Comparison of ENCODE assay signal across 10 cellular contexts in the genomic region with DNA sequence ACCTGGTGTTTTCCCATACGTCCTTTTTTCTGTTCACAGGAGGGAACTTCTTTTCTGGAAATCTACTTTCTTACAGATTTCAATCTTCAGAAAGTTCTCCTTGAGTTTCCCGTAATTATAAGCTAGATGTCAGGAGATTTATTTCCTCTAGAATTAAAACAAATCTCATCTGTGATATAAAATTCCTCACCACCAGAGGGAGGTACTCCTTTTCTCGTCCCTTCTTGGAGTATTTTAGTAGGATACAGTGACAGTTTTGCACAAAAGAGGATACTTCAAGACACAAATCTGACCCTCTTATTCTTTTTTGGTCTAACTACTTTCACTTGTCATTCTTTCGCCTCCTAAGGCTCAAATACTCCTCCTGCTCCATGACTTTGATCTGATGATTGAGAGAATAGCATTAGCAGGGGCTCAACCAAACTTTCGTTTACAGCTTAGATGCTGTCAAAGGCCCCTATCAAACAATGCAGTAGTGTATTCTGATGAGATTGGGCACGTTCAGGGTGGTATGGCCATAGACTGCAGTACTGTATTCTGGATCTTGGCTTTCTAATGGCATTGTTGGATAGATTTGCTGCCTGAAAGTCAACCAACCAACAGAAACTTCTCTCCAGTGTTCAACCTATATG. TPM values are rescaled to one million over a fixed set of nuclear protein-coding genes. Genes with fewer than 3 reads are reported as not detected.
A peak's percentile ranks its signal among the peaks of the same experiment; 100 is the strongest.
DNase-seq lines count a peak whose midpoint lies in the region; ATAC-seq and TF ChIP-seq lines count a peak whose summit lies in the region.
"Had no signal": no experiment of that assay in that cellular context is flagged by ENCODE, and none has a peak within 500 bp of the region (broad histone marks: within the 10 kb centered on the region; RNA-seq: fewer than 3 reads in every experiment).

No MANE protein-coding gene starts in this region.

- ATAC-seq in SK-N-SH treated with all-trans-retinoic acid at 6 μM for 48 hours: peak; percentile 55; the same call in 1 of the 3 replicates
- no peak for ATAC-seq in activated naive CD4-positive, alpha-beta T cell treated with anti-CD3 and anti-CD28 coated beads, Interleukin-2, amount 50 U/mL, for 72 hours

- no peak overlapping the region for H3K4me3 ChIP-seq in AG04449 (ENCODE audit: low read depth, low read length)
- H3K4me3 ChIP-seq: lung had no signal

- DNase-seq in AG04449 (ENCODE audit: low read depth, low spot score) (no peak), H4 (ENCODE audit: low spot score) (peak; percentile 32), hepatic stellate cell (ENCODE audit: low spot score) (peak; percentile 16), activated gamma-delta T cell treated with Interleukin-2 at 50 U/mL for 16 hours (no peak), NCI-H2171 (lab: John Stamatoyannopoulos, UW) (no peak), G401 (ENCODE audit: low spot score) (no peak)
- DNase-seq in activated naive CD4-positive, alpha-beta T cell treated with anti-CD3 and anti-CD28 coated beads, Interleukin-2, amount 50 U/mL, for 72 hours (ENCODE audit: low spot score in 2 of 2): no peak
- DNase-seq: activated CD8-positive, alpha-beta memory T cell treated with anti-CD3 and anti-CD28 coated beads, Interleukin-2, amount 50 U/mL, for 4 hours had no signal

- peak; percentile 22 for TF ChIP-seq CTCF in AG04449 (IDR thresholded peaks at IDR 0.05; ENCODE audit: insufficient read depth, low read length, missing control alignments)

- peaks cover 0 to 2% of the 10 kb centered on the region in 2 donors for H3K36me3 Mint-ChIP-seq in activated naive CD4-positive, alpha-beta T cell treated with anti-CD3 and anti-CD28 coated beads, Interleukin-2, amount 50 U/mL, for 72 hours

- no peaks in the 10 kb centered on the region for H3K9me3 Mint-ChIP-seq in activated naive CD4-positive, alpha-beta T cell treated with anti-CD3 and anti-CD28 coated beads, Interleukin-2, amount 50 U/mL, for 72 hours

- in situ Hi-C loops in G401 (cut with HindIII; ENCODE audit: low sequenced_read_pairs): no loop called here

- POLR2A ChIA-PET in AG04449 (lab: Yijun Ruan, JAX): no interaction called here

- no peak overlapping the region for H3K27ac Mint-ChIP-seq in activated naive CD4-positive, alpha-beta T cell treated with anti-CD3 and anti-CD28 coated beads, Interleukin-2, amount 50 U/mL, for 72 hours

- CTCF ChIA-PET in AG04449 (lab: Yijun Ruan, JAX): interaction anchor here (0.8 to 8.8 kb wide), 20 partner anchors 8 to 125 kb away, joined by 3 to 72 read pairs (median 6); partner anchors contain the start of gene SENP2

TF ChIP-seq in SK-N-SH treated with all-trans-retinoic acid at 6 μM for 48 hours, 23 proteins besides CTCF, POLR2A, EP300 and RAD21:
- TF ChIP-seq PPARA (CRISPR knock-in tag; IDR thresholded peaks at IDR 0.05; ENCODE audit: borderline replicate concordance): no peak

RNA-seq across cellular contexts. Expression of gene TMEM41A, which starts 38.0 kb away (rescaled TPM):
- total RNA-seq in H4 (2014; rRNA removed; shearing (Covaris generic)): 11.5 and 14.1 TPM in 2 replicates
- 10 to 100 TPM in 1 of 2 donors, 1 to 10 TPM in 1; 9.4 to 26.6 TPM for total RNA-seq in activated naive CD4-positive, alpha-beta T cell treated with anti-CD3 and anti-CD28 coated beads, Interleukin-2, amount 50 U/mL, for 72 hours
- total RNA-seq in G401 (2014; rRNA removed; shearing (Covaris generic)): 17.2 and 29.2 TPM in 2 replicates

Comparison
In these comparisons a context has a peak if more than half of its experiments do, and no peak if none do; other contexts are left out.
1. DNase-seq: peak in H4 (single experiment) and hepatic stellate cell (single experiment); none in AG04449 (single experiment), activated naive CD4-positive, alpha-beta T cell treated with anti-CD3 and anti-CD28 coated beads, Interleukin-2, amount 50 U/mL, for 72 hours (0 of 2), activated gamma-delta T cell treated with Interleukin-2 at 50 U/mL for 16 hours (single experiment), NCI-H2171 (single experiment) and G401 (single experiment).